In the genomic region with DNA sequence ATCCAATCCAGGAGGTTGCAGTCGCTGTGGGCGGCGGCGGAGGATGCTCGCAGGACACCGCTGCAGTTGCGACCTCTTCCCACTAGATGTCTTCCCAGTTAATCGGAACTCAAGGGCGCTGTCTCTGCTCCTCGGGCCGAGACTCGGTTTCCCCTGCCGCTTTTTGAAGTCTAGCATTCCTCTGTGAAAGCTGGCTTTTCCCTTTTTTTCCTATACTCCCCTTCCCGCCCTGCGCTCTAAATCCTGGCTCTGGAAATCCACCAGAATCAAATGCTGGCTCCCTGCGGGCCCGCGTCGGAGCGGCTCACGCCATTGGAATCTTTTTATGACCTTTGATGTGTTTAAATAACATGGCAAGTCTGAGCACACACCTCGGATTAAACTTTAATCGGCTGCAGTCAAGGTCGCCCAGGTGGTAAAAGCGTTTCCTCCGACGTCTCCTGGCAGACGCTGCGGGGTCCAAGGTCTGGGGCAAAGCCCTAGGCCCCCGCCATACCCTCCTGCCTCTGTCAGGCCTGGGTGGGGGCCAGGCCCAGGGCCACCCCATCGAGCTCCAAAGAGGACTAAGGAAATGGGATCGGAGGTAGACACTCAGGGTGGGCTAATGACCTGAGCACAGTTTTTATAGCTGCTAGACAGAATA, we compare ENCODE assay signal across 8 cellular contexts. TPM values are rescaled to one million over a fixed set of nuclear protein-coding genes. Genes with fewer than 3 reads are reported as not detected.
DNase-seq lines count a peak whose midpoint lies in the region; ATAC-seq and TF ChIP-seq lines count a peak whose summit lies in the region.

No MANE protein-coding gene starts in this region.

- CTCF ChIA-PET in GM10248 (lab: Yijun Ruan, JAX): interaction anchor here (0.7 to 2.8 kb wide), 20 partner anchors 8 to 849 kb away, joined by 3 to 20 read pairs (median 4); a partner anchor contains a TSS

- H3K27me3 Mint-ChIP-seq in activated T-cell treated with anti-CD3 and anti-CD28 coated beads, Interleukin-2, amount 50 U/mL, for 4 hours (ENCODE audit: low read depth): peaks cover 92% of the 10 kb centered on the region

- H3K4me1 Mint-ChIP-seq in activated T-cell treated with anti-CD3 and anti-CD28 coated beads, Interleukin-2, amount 50 U/mL, for 4 hours (ENCODE audit: low read depth): peaks cover 11% of the 10 kb centered on the region

- no peaks in the 10 kb centered on the region for H3K9me3 Mint-ChIP-seq in activated T-cell treated with anti-CD3 and anti-CD28 coated beads, Interleukin-2, amount 50 U/mL, for 4 hours

- TF ChIP-seq CTCF in GM10248 (IDR thresholded peaks at IDR 0.05; ENCODE audit: control extremely low read depth, extremely low read depth, low read depth, missing control alignments): peak; percentile 73
- peak; percentile 65 for TF ChIP-seq CTCF in foreskin fibroblast (IDR thresholded peaks at IDR 0.05; ENCODE audit: low read depth, low read length)
- TF ChIP-seq CTCF in osteoblast (IDR thresholded peaks at IDR 0.05; ENCODE audit: extremely low read depth, low read depth, low read length): peak; percentile 71

- H3K36me3 Mint-ChIP-seq in activated T-cell treated with anti-CD3 and anti-CD28 coated beads, Interleukin-2, amount 50 U/mL, for 4 hours (ENCODE audit: insufficient read depth): no peaks in the 10 kb centered on the region

- H3K27me3 ChIP-seq in MG63 (no peaks in the 10 kb centered on the region), osteoblast (ENCODE audit: insufficient read depth, low read length) (peaks cover 9% of the 10 kb centered on the region)

- H3K4me2 ChIP-seq in osteoblast (ENCODE audit: insufficient read depth, low read length): peak overlapping the region; percentile 85

- peak overlapping the region; percentile 86 for H2AFZ ChIP-seq in osteoblast (ENCODE audit: low read length)

- H4K20me1 ChIP-seq in osteoblast (ENCODE audit: insufficient read depth, low read length): no peaks in the 10 kb centered on the region

- no peaks in the 10 kb centered on the region for H3K9me3 ChIP-seq in MG63
- no peaks in the 10 kb centered on the region for H3K9me3 ChIP-seq in osteoblast (ENCODE audit: low read depth, low read length)

- POLR2A ChIA-PET in GM10248 (lab: Yijun Ruan, JAX): no interaction called here

- no peak overlapping the region for H3K4me3 ChIP-seq in MG63
- H3K4me3 ChIP-seq in foreskin fibroblast (ENCODE audit: low read depth in 1 of 2, low read length in 2 of 2): peak overlapping the region in 1 of 2 donors; percentile 27
- H3K4me3 ChIP-seq in osteoblast (ENCODE audit: insufficient read depth, low read length): peak overlapping the region; percentile 67

- no peak overlapping the region for H3K27ac ChIP-seq in osteoblast (ENCODE audit: low read depth, low read length)

- H3K36me3 ChIP-seq in MG63 (no peaks in the 10 kb centered on the region), osteoblast (ENCODE audit: insufficient read depth, low read length) (no peaks in the 10 kb centered on the region)

- DNase-seq in GM10248 (ENCODE audit: extremely low spot score) (peak; percentile 72), MG63 (peak; percentile 28), foreskin fibroblast (peak in 1 of 2 donors; percentile 70), osteoblast (ENCODE audit: insufficient read length, low spot score, missing footprints) (peak; percentile 96), DMS79 treated with DMSO at 0.1 percent for 48 hours (lab: John Stamatoyannopoulos, UW) (no peak), NCI-H1105 (lab: John Stamatoyannopoulos, UW) (no peak)
- no peak for DNase-seq in activated T-cell treated with anti-CD3 and anti-CD28 coated beads, Interleukin-2, amount 50 U/mL, for 4 hours

- H3K79me2 ChIP-seq in osteoblast (ENCODE audit: insufficient read depth, low read length): no peaks in the 10 kb centered on the region

- ATAC-seq in activated T-cell treated with anti-CD3 and anti-CD28 coated beads, Interleukin-2, amount 50 U/mL, for 4 hours: peak; percentile 60 to 65
- no peak for ATAC-seq in HG03108 (IDR thresholded peaks at IDR 0.05; ENCODE audit: unreplicated experiment)

- H3K4me1 ChIP-seq in osteoblast (ENCODE audit: insufficient read depth, low read length): peaks cover 7% of the 10 kb centered on the region

- H3K4me3 Mint-ChIP-seq in activated T-cell treated with anti-CD3 and anti-CD28 coated beads, Interleukin-2, amount 50 U/mL, for 4 hours: peak overlapping the region; percentile 40

RNA-seq across cellular contexts. Expression of a gene that starts 10.7 kb away (rescaled TPM):
- 0.30 and 1.5 TPM in 2 replicates for total RNA-seq in MG63 (2014; rRNA removed; shearing (Covaris generic); ENCODE audit: low replicate concordance)
- total RNA-seq in activated T-cell treated with anti-CD3 and anti-CD28 coated beads, Interleukin-2, amount 50 U/mL, for 4 hours: not detected
- 6.2 and 8.0 TPM in 2 replicates for total RNA-seq in osteoblast

RNA-seq across cellular contexts. Expression of a gene that starts 25.5 kb away (rescaled TPM):
- 3.2 and 3.7 TPM in 2 replicates for total RNA-seq in MG63 (2014; rRNA removed; shearing (Covaris generic); ENCODE audit: low replicate concordance)
- total RNA-seq in activated T-cell treated with anti-CD3 and anti-CD28 coated beads, Interleukin-2, amount 50 U/mL, for 4 hours: not detected
- total RNA-seq in osteoblast: 14.4 and 15.2 TPM in 2 replicates

RNA-seq across cellular contexts. Expression of a gene that starts 32.0 kb away (rescaled TPM):
- not detected in 2 replicates for total RNA-seq in MG63 (2014; rRNA removed; shearing (Covaris generic); ENCODE audit: low replicate concordance)
- total RNA-seq in activated T-cell treated with anti-CD3 and anti-CD28 coated beads, Interleukin-2, amount 50 U/mL, for 4 hours: not detected
- total RNA-seq in osteoblast: not detected in 2 replicates

RNA-seq across cellular contexts. Expression of a gene that starts 36.4 kb away (rescaled TPM):
- total RNA-seq in MG63 (2014; rRNA removed; shearing (Covaris generic); ENCODE audit: low replicate concordance): 18.0 and 26.7 TPM in 2 replicates
- under 1 TPM; 0.08 to 0.14 (median 0.10) TPM for total RNA-seq in activated T-cell treated with anti-CD3 and anti-CD28 coated beads, Interleukin-2, amount 50 U/mL, for 4 hours
- total RNA-seq in osteoblast: 32.1 and 43.1 TPM in 2 replicates

RNA-seq across cellular contexts. Expression of a gene that starts 45.2 kb away (rescaled TPM):
- 25.4 and 29.9 TPM in 2 replicates for total RNA-seq in MG63 (2014; rRNA removed; shearing (Covaris generic); ENCODE audit: low replicate concordance)
- total RNA-seq in activated T-cell treated with anti-CD3 and anti-CD28 coated beads, Interleukin-2, amount 50 U/mL, for 4 hours: under 1 TPM in 2 of 3 donors, not detected in 1; 0.28 to 0.76 TPM
- 15.3 and 19.5 TPM in 2 replicates for total RNA-seq in osteoblast

Comparison
In these comparisons a context has a peak if more than half of its experiments do, and no peak if none do; other contexts are left out.
1. DNase-seq: peak in GM10248 (single experiment), MG63 (single experiment) and osteoblast (single experiment); none in activated T-cell treated with anti-CD3 and anti-CD28 coated beads, Interleukin-2, amount 50 U/mL, for 4 hours (single experiment), DMS79 treated with DMSO at 0.1 percent for 48 hours (single experiment) and NCI-H1105 (single experiment).
2. Peak in every context shown above with its lines, with median percentiles within 50 percentile points of each other: CTCF ChIP-seq.